In genomic region chr20:13638162-13638495, GRCh38 we compare ENCODE assay signal across 8 cellular contexts. TPM values are rescaled to one million over a fixed set of nuclear protein-coding genes. Genes with fewer than 3 reads are reported as not detected.
DNase-seq lines count a peak whose midpoint lies in the region; ATAC-seq and TF ChIP-seq lines count a peak whose summit lies in the region.

No MANE protein-coding gene starts in this region.

- intact Hi-C loops in lower leg skin (cut with DNase I; ENCODE audit: low total_unique reads) = no loop called here
- intact Hi-C loops in uterus (cut with DNase I; ENCODE audit: low total_unique reads) = no loop called here

- H3K27ac ChIP-seq in uterus = peak overlapping the region; percentile 62 to 73

- in situ Hi-C loops in astrocyte of the cerebellum (cut with HindIII; ENCODE audit: low sequenced_read_pairs) = no loop called here

- no peaks in the 10 kb centered on the region for H3K36me3 ChIP-seq in uterus

- H3K4me3 ChIP-seq in astrocyte of the cerebellum (ENCODE audit: low read depth, low read length) (peak overlapping the region; percentile 98), lower leg skin (ENCODE audit: low read depth, poor library complexity, severe bottlenecking) (peak overlapping the region; percentile 85), uterus (peak overlapping the region; percentile 87 to 96)

- H3K27me3 ChIP-seq in uterus = no peaks in the 10 kb centered on the region

- 1 to 2% methylated on average over 7 of the region's 7 CpGs for WGBS in lower leg skin, 2 donors

- DNase-seq in DMS 273 (lab: John Stamatoyannopoulos, UW; ENCODE audit: unreplicated experiment) (peak; percentile 76), LoVo (ENCODE audit: low spot score) (peak; percentile 32), astrocyte of the cerebellum (ENCODE audit: low read depth) (no peak), lower leg skin (ENCODE audit: low spot score in 2 of 2) (no peak), uterus (no peak), globus pallidus (ENCODE audit: low spot score) (no peak), activated gamma-delta T cell treated with Interleukin-2 at 50 U/mL for 16 hours (no peak)

- H3K4me1 ChIP-seq in uterus = no peaks in the 10 kb centered on the region

- no peaks in the 10 kb centered on the region for H3K9me3 ChIP-seq in uterus

- no peak for TF ChIP-seq POLR2A in lower leg skin (IDR thresholded peaks at IDR 0.05)
- no peak for TF ChIP-seq POLR2A in uterus (IDR thresholded peaks at IDR 0.05)

- ATAC-seq in HG02571 (IDR thresholded peaks at IDR 0.05; ENCODE audit: unreplicated experiment) = no peak

- TF ChIP-seq CTCF in astrocyte of the cerebellum (IDR thresholded peaks at IDR 0.05; ENCODE audit: low read depth, low read length, missing control alignments) (no peak), lower leg skin (IDR thresholded peaks at IDR 0.05) (no peak), uterus (IDR thresholded peaks at IDR 0.05) (no peak)

RNA-seq across cellular contexts. Expression of gene TASP1, which starts 0.6 kb away (rescaled TPM):
- total RNA-seq in lower leg skin (10 to 100 TPM in 3 of 4 donors, 1 to 10 TPM in 1; 9.0 to 18.3 (median 12.7) TPM), uterus (10 to 100 TPM in 3 of 4 donors, 1 to 10 TPM in 1; 1.3 to 34.4 (median 24.4) TPM)

Comparison
In these comparisons a context has a peak if more than half of its experiments do, and no peak if none do; other contexts are left out.
1. DNase-seq: peak in DMS 273 (single experiment) and LoVo (single experiment); none in astrocyte of the cerebellum (single experiment), lower leg skin (0 of 2), uterus (0 of 2), globus pallidus (single experiment) and activated gamma-delta T cell treated with Interleukin-2 at 50 U/mL for 16 hours (single experiment).
2. Peak in every context shown above with its lines, with median percentiles within 50 percentile points of each other: H3K4me3 ChIP-seq.